Comparison of ENCODE assay signal across 1 cellular context in the genomic region with DNA sequence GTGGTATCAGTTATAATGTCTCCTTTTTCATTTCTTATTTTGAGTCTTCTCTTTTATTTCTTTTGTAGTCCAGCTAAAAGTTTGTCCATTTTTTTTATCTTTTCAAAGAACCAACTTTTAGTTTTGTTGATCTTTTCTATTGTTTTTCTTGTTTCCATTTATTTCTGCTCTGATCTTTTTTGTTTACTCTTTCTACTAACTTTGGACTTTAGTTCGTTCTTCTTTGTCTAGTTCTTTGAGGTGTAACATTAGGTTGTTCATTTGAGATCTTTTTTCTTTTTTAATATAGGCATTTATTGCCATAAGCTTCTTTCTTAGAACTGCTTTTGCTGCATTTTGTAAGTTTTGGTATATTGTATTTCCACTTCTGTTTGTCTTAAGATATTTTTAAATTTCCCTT.
TF ChIP-seq lines count a peak whose summit lies in the region.

No MANE protein-coding gene starts in this region.

TF ChIP-seq in endothelial cell of umbilical vein, 7 proteins besides CTCF, POLR2A, EP300 and RAD21 (continued from another document):
- TF ChIP-seq JUN (IDR thresholded peaks at IDR 0.05; ENCODE audit: borderline replicate concordance, insufficient read depth, insufficient read length, low read depth) (no peak), GATA2 (IDR thresholded peaks at IDR 0.05; ENCODE audit: insufficient read depth, insufficient read length, low read depth, low read length) (no peak), MAX (IDR thresholded peaks at IDR 0.05; ENCODE audit: insufficient read depth, insufficient read length) (no peak), POLR2AphosphoS5 (IDR thresholded peaks at IDR 0.05; ENCODE audit: insufficient read depth, low read depth, low read length) (no peak)
